Comparison of ENCODE assay signal across 1 cellular context in genomic region chr10:126398383-126398743, GRCh38.
TF ChIP-seq lines count a peak whose summit lies in the region.

No MANE protein-coding gene starts in this region.

TF ChIP-seq in SK-N-SH treated with all-trans-retinoic acid at 6 μM for 48 hours, 23 proteins besides CTCF, POLR2A, EP300 and RAD21 (continued from another document):
- TF ChIP-seq PATZ1 (CRISPR knock-in tag; IDR thresholded peaks at IDR 0.05; ENCODE audit: borderline replicate concordance) (no peak), TCF4 (CRISPR knock-in tag; IDR thresholded peaks at IDR 0.05; ENCODE audit: borderline replicate concordance) (no peak), TOX (CRISPR knock-in tag; IDR thresholded peaks at IDR 0.05; ENCODE audit: borderline replicate concordance) (no peak), BACH2 (CRISPR knock-in tag; IDR thresholded peaks at IDR 0.05; ENCODE audit: borderline replicate concordance) (no peak), RARB (CRISPR knock-in tag; IDR thresholded peaks at IDR 0.05) (no peak), ZFP3 (CRISPR knock-in tag; IDR thresholded peaks at IDR 0.05) (no peak), ESRRG (CRISPR knock-in tag; IDR thresholded peaks at IDR 0.05) (no peak), CSDC2 (CRISPR knock-in tag; IDR thresholded peaks at IDR 0.05) (no peak), ZNF70 (CRISPR knock-in tag; IDR thresholded peaks at IDR 0.05) (no peak)
- TF ChIP-seq, protein P1, sequence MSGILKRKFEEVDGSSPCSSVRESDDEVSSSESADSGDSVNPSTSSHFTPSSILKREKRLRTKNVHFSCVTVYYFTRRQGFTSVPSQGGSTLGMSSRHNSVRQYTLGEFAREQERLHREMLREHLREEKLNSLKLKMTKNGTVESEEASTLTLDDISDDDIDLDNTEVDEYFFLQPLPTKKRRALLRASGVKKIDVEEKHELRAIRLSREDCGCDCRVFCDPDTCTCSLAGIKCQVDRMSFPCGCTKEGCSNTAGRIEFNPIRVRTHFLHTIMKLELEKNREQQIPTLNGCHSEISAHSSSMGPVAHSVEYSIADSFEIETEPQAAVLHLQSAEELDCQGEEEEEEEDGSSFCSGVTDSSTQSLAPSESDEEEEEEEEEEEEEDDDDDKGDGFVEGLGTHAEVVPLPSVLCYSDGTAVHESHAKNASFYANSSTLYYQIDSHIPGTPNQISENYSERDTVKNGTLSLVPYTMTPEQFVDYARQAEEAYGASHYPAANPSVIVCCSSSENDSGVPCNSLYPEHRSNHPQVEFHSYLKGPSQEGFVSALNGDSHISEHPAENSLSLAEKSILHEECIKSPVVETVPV (CRISPR knock-in tag; IDR thresholded peaks at IDR 0.05): no peak
TF ChIP-seq in SK-N-SH treated with all-trans-retinoic acid at 6 μM for 48 hours: peak in this region for 0.
